In genomic region chr12:124852329-124852831, GRCh38 we compare ENCODE assay signal across 1 cellular context.
TF ChIP-seq lines count a peak whose summit lies in the region.

No MANE protein-coding gene starts in this region.

TF ChIP-seq in HepG2, 621 proteins besides CTCF, POLR2A, EP300 and RAD21 (continued from another document and continues in another):
- TF ChIP-seq GMEB1 (CRISPR knock-in tag; IDR thresholded peaks at IDR 0.05; ENCODE audit: borderline replicate concordance) (no peak; the same call in 1 of the 2 replicates), CEBPG (CRISPR knock-in tag; IDR thresholded peaks at IDR 0.05) (peak; percentile 96), ZBED4 (CRISPR knock-in tag; IDR thresholded peaks at IDR 0.05; ENCODE audit: borderline replicate concordance) (no peak), HMGXB4 (CRISPR knock-in tag; IDR thresholded peaks at IDR 0.05; ENCODE audit: borderline replicate concordance in 1 of 2, low read depth in 1 of 2) (peak in 1 of 2 experiments; percentile 44; a peak in 1 of 4 replicates), FOXJ3 (CRISPR knock-in tag; IDR thresholded peaks at IDR 0.05; ENCODE audit: borderline replicate concordance) (peak; percentile 21; the same call in 1 of the 2 replicates), SCMH1 (CRISPR knock-in tag; IDR thresholded peaks at IDR 0.05; ENCODE audit: borderline replicate concordance) (no peak), TCF7 (IDR thresholded peaks at IDR 0.05; ENCODE audit: low read depth) (no peak), ARID5B (CRISPR knock-in tag; IDR thresholded peaks at IDR 0.05) (peak; percentile 95), ZBTB21 (CRISPR knock-in tag; IDR thresholded peaks at IDR 0.05) (0 out of 2 replicates have a peak, but pooled peaks have one; percentile 11), MIER3 (CRISPR knock-in tag; IDR thresholded peaks at IDR 0.05; ENCODE audit: borderline replicate concordance) (peak; percentile 89; the same call in 1 of the 2 replicates), PCBP2 (optimal IDR thresholded peaks at IDR 0.05; ENCODE audit: low read depth, low read length, poor library complexity, severe bottlenecking) (no peak), ZBTB49 (CRISPR knock-in tag; IDR thresholded peaks at IDR 0.05; ENCODE audit: borderline replicate concordance) (0 out of 2 replicates have a peak, but pooled peaks have one; percentile 75), ZBTB39 (CRISPR knock-in tag; IDR thresholded peaks at IDR 0.05) (no peak), FOXO1 (CRISPR knock-in tag; IDR thresholded peaks at IDR 0.05) (peak; percentile 89), PAX8 (CRISPR knock-in tag; IDR thresholded peaks at IDR 0.05; ENCODE audit: borderline replicate concordance) (no peak), ZNF709 (CRISPR knock-in tag; IDR thresholded peaks at IDR 0.05) (peak; percentile 64; the same call in 1 of the 2 replicates), ZNF75D (CRISPR knock-in tag; IDR thresholded peaks at IDR 0.05; ENCODE audit: borderline replicate concordance) (no peak), BCLAF1 (IDR thresholded peaks at IDR 0.05) (no peak), ZNF549 (CRISPR knock-in tag; IDR thresholded peaks at IDR 0.05) (no peak), AGO1 (IDR thresholded peaks at IDR 0.05; ENCODE audit: low read depth, low read length, poor library complexity, severe bottlenecking) (no peak), MLX (CRISPR knock-in tag; IDR thresholded peaks at IDR 0.05) (peak; percentile 76; the same call in 1 of the 2 replicates), ZNF441 (CRISPR knock-in tag; IDR thresholded peaks at IDR 0.05; ENCODE audit: borderline replicate concordance) (no peak), ARID3A (IDR thresholded peaks at IDR 0.05; ENCODE audit: low read depth, low read length) (no peak), HOXA3 (CRISPR knock-in tag; IDR thresholded peaks at IDR 0.05) (peak; percentile 93), MTF2 (CRISPR knock-in tag; IDR thresholded peaks at IDR 0.05; ENCODE audit: borderline replicate concordance) (no peak), KDM6A (CRISPR knock-in tag; IDR thresholded peaks at IDR 0.05; ENCODE audit: low read depth) (peak; percentile 99), TGIF2 (CRISPR knock-in tag; IDR thresholded peaks at IDR 0.05) (no peak), ZNF12 (CRISPR knock-in tag; IDR thresholded peaks at IDR 0.05) (no peak)
